In genomic region chr21:45269861-45270260, GRCh38 we compare ENCODE assay signal across 1 cellular context.
TF ChIP-seq lines count a peak whose summit lies in the region.

No MANE protein-coding gene starts in this region.

TF ChIP-seq in GM23338, 12 proteins besides CTCF, POLR2A, EP300 and RAD21 (continued from another document):
- TF ChIP-seq REST (IDR thresholded peaks at IDR 0.05; ENCODE audit: unreplicated experiment) (no peak), ZNF331 (CRISPR knock-in tag; IDR thresholded peaks at IDR 0.05; ENCODE audit: low read depth) (no peak), NANOG (IDR thresholded peaks at IDR 0.05; ENCODE audit: borderline replicate concordance) (no peak), EZH2 (IDR thresholded peaks at IDR 0.05; ENCODE audit: low read depth, unreplicated experiment) (no peak)
